19 cellular contexts compared by ENCODE assay signal in genomic region chr5:124461857-124462423, GRCh38.
A peak's percentile ranks its signal among the peaks of the same experiment; 100 is the strongest.
DNase-seq lines count a peak whose midpoint lies in the region; ATAC-seq, FAIRE-seq and TF ChIP-seq lines count a peak whose summit lies in the region.
"Had no signal": no experiment of that assay in that cellular context is flagged by ENCODE, and none has a peak within 500 bp of the region (broad histone marks: within the 10 kb centered on the region; RNA-seq: fewer than 3 reads in every experiment).

No MANE protein-coding gene starts in this region.

- no peaks in the 10 kb centered on the region for H3K27me3 ChIP-seq in BLaER1 treated with 17β-estradiol and CSF1 and Interleukin-3, amounts not matched to agents 10 nM and 100 nM
- H3K27me3 ChIP-seq: body of pancreas, ovary, Peyer's patch had no signal

- no peak overlapping the region for H3K27ac ChIP-seq in BLaER1 treated with 17β-estradiol and CSF1 and Interleukin-3, amounts not matched to agents 10 nM and 100 nM
- H3K27ac ChIP-seq: body of pancreas, ovary, Peyer's patch had no signal

- ATAC-seq in HG02973 (IDR thresholded peaks at IDR 0.05; ENCODE audit: unreplicated experiment) (no peak), HG03097 (IDR thresholded peaks at IDR 0.05; ENCODE audit: low FRiP score, unreplicated experiment) (no peak)
- ATAC-seq: body of pancreas; effector memory CD8-positive, alpha-beta T cell; K562 had no signal

- no peak overlapping the region for H3K9ac ChIP-seq in BLaER1 treated with 17β-estradiol and CSF1 and Interleukin-3, amounts not matched to agents 10 nM and 100 nM

- 0 out of 22 replicates have a peak, but pooled peaks cover 0 to 3% (median 0%) of the 10 kb centered on the region in 11 experiments for H3K36me3 ChIP-seq in BLaER1 treated with 17β-estradiol and CSF1 and Interleukin-3, amounts not matched to agents 10 nM and 100 nM
- H3K36me3 ChIP-seq: ovary, Peyer's patch had no signal

- H3K36me3 Mint-ChIP-seq in HFFc6 (ENCODE audit: low read depth), result no peaks in the 10 kb centered on the region; the same call in 1 of the 2 replicates

- peaks cover 29 to 70% (median 36%) of the 10 kb centered on the region in 11 experiments for H3K9me3 ChIP-seq in BLaER1 treated with 17β-estradiol and CSF1 and Interleukin-3, amounts not matched to agents 10 nM and 100 nM (replicated peaks in 1 of 11)
- H3K9me3 ChIP-seq: body of pancreas, ovary, Peyer's patch had no signal

- no peak overlapping the region for H3K4me3 Mint-ChIP-seq in HFFc6
- H3K4me3 Mint-ChIP-seq: effector memory CD8-positive, alpha-beta T cell; WTC11 had no signal

- H3K27ac Mint-ChIP-seq in HFFc6, result no peak overlapping the region
- H3K27ac Mint-ChIP-seq: effector memory CD8-positive, alpha-beta T cell; WTC11 had no signal

- H3K4me2 ChIP-seq in BLaER1 treated with 17β-estradiol and CSF1 and Interleukin-3, amounts not matched to agents 10 nM and 100 nM, result peak overlapping the region in 9 of 11 experiments; percentile 12 to 69 (median 63); a peak in 17 of 22 replicates

- FAIRE-seq in islet of Langerhans (lab: Jason Lieb, UNC), result peak; percentile 96
- FAIRE-seq: H54, K562 had no signal

- DNase-seq in NCI-H1417 (lab: John Stamatoyannopoulos, UW) (peak; percentile 47 to 86 (median 61)), NCI-H748 (lab: John Stamatoyannopoulos, UW; ENCODE audit: unreplicated experiment) (peak; percentile 98), T-helper 1 cell (no peak), HFFc6 (no peak)
- DNase-seq: activated naive CD4-positive, alpha-beta T cell treated with Interleukin-2 at 50 U/mL for 16 hours; body of pancreas; DMS 273 treated with DMSO at 0.1 percent for 48 hours; effector memory CD8-positive, alpha-beta T cell; foreskin fibroblast; mesendoderm; ovary; Peyer's patch had no signal

- peaks cover 19% of the 10 kb centered on the region; the same call in 1 of the 2 replicates for H3K9me3 Mint-ChIP-seq in HFFc6
- H3K9me3 Mint-ChIP-seq: effector memory CD8-positive, alpha-beta T cell had no signal

- TF ChIP-seq CTCF in HFFc6 (IDR thresholded peaks at IDR 0.05), result no peak

- no peak overlapping the region for H3K4me3 ChIP-seq in BLaER1 treated with 17β-estradiol and CSF1 and Interleukin-3, amounts not matched to agents 10 nM and 100 nM
- H3K4me3 ChIP-seq: body of pancreas, K562, ovary, Peyer's patch had no signal

- H4K20me1 ChIP-seq in BLaER1 treated with 17β-estradiol and CSF1 and Interleukin-3, amounts not matched to agents 10 nM and 100 nM, result no peaks in the 10 kb centered on the region

- H3K4me1 ChIP-seq in BLaER1 treated with 17β-estradiol and CSF1 and Interleukin-3, amounts not matched to agents 10 nM and 100 nM, result peaks cover 0 to 60% (median 42%) of the 10 kb centered on the region in 10 experiments; a peak in 14 of 20 replicates
- H3K4me1 ChIP-seq: Peyer's patch had no signal

- peaks cover 1% of the 10 kb centered on the region for H3K27me3 Mint-ChIP-seq in HFFc6 (ENCODE audit: insufficient read depth)
- H3K27me3 Mint-ChIP-seq: effector memory CD8-positive, alpha-beta T cell had no signal

- no peaks in the 10 kb centered on the region for H3K4me1 Mint-ChIP-seq in HFFc6 (ENCODE audit: low read depth)

Comparison
In these comparisons a context has a peak if more than half of its experiments do, and no peak if none do; other contexts are left out.
1. DNase-seq: peak in NCI-H1417 (3 of 3) and NCI-H748 (single experiment); none in T-helper 1 cell (0 of 5) and HFFc6 (single experiment).